ENCODE assay signal across 1 cellular context in the genomic region with DNA sequence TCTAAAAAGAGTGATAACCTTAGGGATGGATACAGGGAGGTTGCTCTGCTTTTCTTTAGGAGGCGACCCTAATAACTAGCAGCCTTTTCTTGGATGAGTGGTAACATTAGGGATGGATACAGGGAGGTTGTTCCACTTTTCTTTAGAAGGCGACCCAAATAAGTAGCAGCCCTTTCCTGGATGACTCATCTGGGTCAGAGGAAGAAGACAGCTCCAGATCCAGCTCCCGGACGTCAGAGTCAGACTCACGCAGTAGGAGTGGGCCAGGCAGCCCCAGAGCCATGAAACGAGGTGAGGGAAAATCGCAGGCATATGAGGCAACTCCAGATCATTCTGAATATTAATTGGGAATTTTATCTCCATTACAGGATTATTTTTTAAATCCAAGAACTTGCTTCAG.
TF ChIP-seq lines count a peak whose summit lies in the region.

No MANE protein-coding gene starts in this region.

TF ChIP-seq in K562, 482 proteins besides CTCF, POLR2A, EP300 and RAD21 (continued from another document):
- TF ChIP-seq, protein P1, sequence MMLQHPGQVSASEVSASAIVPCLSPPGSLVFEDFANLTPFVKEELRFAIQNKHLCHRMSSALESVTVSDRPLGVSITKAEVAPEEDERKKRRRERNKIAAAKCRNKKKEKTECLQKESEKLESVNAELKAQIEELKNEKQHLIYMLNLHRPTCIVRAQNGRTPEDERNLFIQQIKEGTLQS (IDR thresholded peaks at IDR 0.05): peak; percentile 90
- TF ChIP-seq, protein P1 (CRISPR knock-in tag; conservative IDR thresholded peaks at IDR 0.05): no peak
- TF ChIP-seq ILF3 (IDR thresholded peaks at IDR 0.05; ENCODE audit: borderline replicate concordance): no peak
- TF ChIP-seq TBP (optimal IDR thresholded peaks at IDR 0.05; ENCODE audit: low read depth, low read length): no peak
- no peak for TF ChIP-seq MEIS2 (IDR thresholded peaks at IDR 0.05; ENCODE audit: partially characterized antibody)
- TF ChIP-seq ELF4 (CRISPR knock-in tag; IDR thresholded peaks at IDR 0.05): no peak
- TF ChIP-seq SMARCA4 (IDR thresholded peaks at IDR 0.05): peak; percentile 30; the same call in 1 of the 2 replicates
- no peak for TF ChIP-seq TCFL5 (CRISPR knock-in tag; conservative IDR thresholded peaks at IDR 0.05)
- TF ChIP-seq SMARCE1 (IDR thresholded peaks at IDR 0.05): peak; percentile 53
